ENCODE assay signal across 8 cellular contexts in the genomic region with DNA sequence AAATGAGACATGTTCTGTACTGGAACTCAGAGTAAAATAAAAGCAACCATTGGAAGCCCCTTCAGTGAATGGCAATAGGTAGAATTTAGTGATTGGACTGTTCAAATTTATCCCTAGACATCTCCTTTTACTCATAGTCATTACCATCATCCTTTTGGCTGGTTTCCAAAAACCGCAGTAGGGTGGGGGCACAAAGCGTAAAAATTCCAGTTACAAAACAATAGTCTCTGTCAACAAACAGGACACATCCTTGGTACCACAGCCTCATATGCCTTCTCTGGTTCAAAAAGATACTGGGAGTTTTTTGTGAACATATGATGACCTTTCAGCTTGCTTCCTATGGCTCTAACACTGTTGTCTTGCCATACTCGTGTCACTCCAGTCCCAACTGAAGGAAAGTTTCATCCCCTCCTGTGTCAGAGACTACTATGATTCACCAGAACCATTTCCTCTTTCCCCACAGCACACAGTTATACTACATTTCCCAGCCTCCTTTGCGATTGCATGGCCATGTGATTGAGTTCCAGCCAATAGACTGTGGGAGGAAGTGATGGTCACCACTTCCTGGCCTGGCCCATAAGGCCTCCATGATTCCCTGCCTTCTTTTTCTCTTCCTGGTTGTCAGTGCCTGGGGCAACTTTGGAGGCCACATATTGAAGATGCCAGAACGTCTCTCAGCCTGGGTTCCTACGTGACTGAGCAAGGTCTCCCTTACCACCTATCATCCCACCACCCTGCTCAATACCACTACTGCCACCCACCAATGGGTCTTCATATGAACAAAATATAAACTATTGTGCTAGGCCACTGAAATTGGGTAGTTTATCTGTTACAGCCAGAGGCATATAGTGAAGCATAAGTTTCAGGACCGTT.
A peak's percentile ranks its signal among the peaks of the same experiment; 100 is the strongest.
DNase-seq lines count a peak whose midpoint lies in the region; ATAC-seq and TF ChIP-seq lines count a peak whose summit lies in the region.

No MANE protein-coding gene starts in this region.

- no peak overlapping the region for H3K4me3 ChIP-seq in hepatocyte

- CTCF ChIA-PET in RWPE1 (lab: Yijun Ruan, JAX) = no interaction called here

- H3K27me3 ChIP-seq in hepatocyte = no peaks in the 10 kb centered on the region

- peaks cover 0 to 5% of the 10 kb centered on the region in 2 donors for H3K4me1 Mint-ChIP-seq in natural killer cell

- H3K4me1 ChIP-seq in hepatocyte (ENCODE audit: insufficient read depth) = no peaks in the 10 kb centered on the region

- peak; percentile 86 for ATAC-seq in GM19452 (IDR thresholded peaks at IDR 0.05; ENCODE audit: unreplicated experiment)
- peak; percentile 92 for ATAC-seq in HG03432 (IDR thresholded peaks at IDR 0.05; ENCODE audit: unreplicated experiment)
- peak in 2 of 3 donors; percentile 41 to 50 for ATAC-seq in natural killer cell
- ATAC-seq in omental fat pad (ENCODE audit: low FRiP score) = no peak

- H3K36me3 ChIP-seq in hepatocyte (replicated peaks; ENCODE audit: insufficient read depth, low read depth) = no peaks in the 10 kb centered on the region

- no peak overlapping the region for H3K4me3 Mint-ChIP-seq in natural killer cell

- no peaks in the 10 kb centered on the region for H3K9me2 ChIP-seq in hepatocyte (replicated peaks; ENCODE audit: insufficient read depth)

- H3K27ac Mint-ChIP-seq in natural killer cell = no peak overlapping the region

- H3K36me3 Mint-ChIP-seq in natural killer cell = peaks cover 6% of the 10 kb centered on the region

- no peaks in the 10 kb centered on the region for H4K20me1 ChIP-seq in hepatocyte (ENCODE audit: insufficient read depth, poor library complexity, severe bottlenecking)

- H3K27me3 Mint-ChIP-seq in natural killer cell (ENCODE audit: low read depth in 2 of 2) = peaks cover 11 to 36% of the 10 kb centered on the region in 2 donors

- H3K27ac ChIP-seq in RWPE1 (no peak overlapping the region), hepatocyte (no peak overlapping the region)

- TF ChIP-seq CTCF in RWPE1 (conservative IDR thresholded peaks at IDR 0.05; ENCODE audit: low read depth) (no peak), natural killer cell (IDR thresholded peaks at IDR 0.05) (no peak), omental fat pad (IDR thresholded peaks at IDR 0.05) (no peak), hepatocyte (IDR thresholded peaks at IDR 0.05; ENCODE audit: poor library complexity) (no peak)

- H2AFZ ChIP-seq in hepatocyte = no peak overlapping the region

- no peak overlapping the region for H3K4me2 ChIP-seq in hepatocyte

- intact Hi-C loops in natural killer cell (cut with micrococcal nuclease) = no loop called here

- H3K9me3 ChIP-seq in hepatocyte (ENCODE audit: low read depth) = no peaks in the 10 kb centered on the region

- DNase-seq in DMS 273 treated with DMSO at 0.1 percent for 48 hours (lab: John Stamatoyannopoulos, UW) (peak; percentile 9), RWPE1 (ENCODE audit: low spot score) (peak; percentile 4), natural killer cell (no peak), omental fat pad (ENCODE audit: low spot score) (no peak), HPDE6-E6E7 (ENCODE audit: extremely low spot score) (no peak), hepatocyte (ENCODE audit: low spot score) (no peak)

- peaks cover 3 to 4% of the 10 kb centered on the region in 2 donors for H3K9me3 Mint-ChIP-seq in natural killer cell

- POLR2A ChIA-PET in RWPE1 (lab: Yijun Ruan, JAX; ENCODE audit: low non-redundant PET) = no interaction called here

- WGBS in hepatocyte (ENCODE audit: low lambda C conversion rate, missing lambda C conversion rate) = 66% methylated on average over 7 of the region's 7 CpGs

- no peaks in the 10 kb centered on the region for H3K79me2 ChIP-seq in hepatocyte

Comparison
In these comparisons a context has a peak if more than half of its experiments do, and no peak if none do; other contexts are left out.
1. DNase-seq: peak in DMS 273 treated with DMSO at 0.1 percent for 48 hours (single experiment) and RWPE1 (single experiment); none in natural killer cell (single experiment), omental fat pad (single experiment), HPDE6-E6E7 (single experiment) and hepatocyte (single experiment).